In the genomic region with DNA sequence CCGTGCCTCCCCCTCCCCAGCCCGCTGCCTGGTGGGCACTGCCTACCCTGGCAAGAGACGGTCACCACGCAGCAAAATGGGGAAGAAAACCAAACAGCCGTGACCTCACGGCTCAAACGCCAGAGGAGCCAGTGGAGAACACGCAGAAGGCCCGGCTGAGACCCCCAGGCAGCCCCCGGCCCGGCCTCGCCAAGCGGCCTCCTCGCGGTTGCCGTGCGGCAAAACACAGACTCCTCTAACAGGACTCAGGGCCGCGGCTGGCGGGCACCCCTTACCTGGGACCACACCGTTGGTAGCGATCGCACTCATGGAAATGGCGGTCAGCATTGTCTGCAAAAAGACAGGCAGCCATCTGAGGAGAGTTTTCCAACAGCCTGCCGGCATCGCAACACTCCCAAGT, we compare ENCODE assay signal across 28 cellular contexts.
"Had no signal": no experiment of that assay in that cellular context is flagged by ENCODE, and none has a peak within 500 bp of the region (broad histone marks: within the 10 kb centered on the region; RNA-seq: fewer than 3 reads in every experiment).

No MANE protein-coding gene starts in this region.

- H3K4me3 ChIP-seq: stomach, suprapubic skin, testis, thoracic aorta, thyroid gland, tibial artery, tibial nerve, transverse colon, upper lobe of left lung, upper lobe of right lung, uterus, vagina had no signal

- H3K4me1 ChIP-seq: tibial artery, tibial nerve, upper lobe of right lung, uterus had no signal

- ATAC-seq: stimulated activated effector memory CD8-positive, alpha-beta T cell treated with anti-CD3 and anti-CD28 coated beads, Interleukin-12 subunit alpha, Interleukin-12 subunit beta, amount 100 ng/mL, for 72 hours; stimulated activated memory B cell treated with anti-CD40 and anti-IgM and Interleukin-4, amounts not matched to agents 10 μg/mL and 1 μg/mL and 100 μg/mL, for 72 hours; stimulated activated naive B cell treated with anti-CD40 and anti-IgM and Interleukin-4, amounts not matched to agents 10 μg/mL and 1 μg/mL and 100 μg/mL, for 72 hours; stimulated activated naive CD8-positive, alpha-beta T cell treated with anti-CD3 and anti-CD28 coated beads, Interleukin-15, amount 100 ng/mL, for 72 hours; stimulated activated naive CD8-positive, alpha-beta T cell treated with anti-CD3 and anti-CD28 coated beads, Interleukin-15, Interleukin-2, amounts not matched to agents 100 U/mL and 50 U/mL, for 24 hours; upper lobe of right lung had no signal

- H3K9me3 Mint-ChIP-seq: stimulated activated effector memory CD8-positive, alpha-beta T cell treated with anti-CD3 and anti-CD28 coated beads, Interleukin-12 subunit alpha, Interleukin-12 subunit beta, amount 100 ng/mL, for 72 hours; stimulated activated memory B cell treated with anti-CD40 and anti-IgM and Interleukin-4, amounts not matched to agents 10 μg/mL and 1 μg/mL and 100 μg/mL, for 72 hours; stimulated activated naive CD8-positive, alpha-beta T cell treated with anti-CD3 and anti-CD28 coated beads, Interleukin-15, amount 100 ng/mL, for 72 hours; stimulated activated naive CD8-positive, alpha-beta T cell treated with anti-CD3 and anti-CD28 coated beads, Interleukin-15, Interleukin-2, amounts not matched to agents 100 ng/mL and 50 ng/mL, for 24 hours; type B pancreatic cell had no signal

- H3K27ac Mint-ChIP-seq: stimulated activated effector memory CD8-positive, alpha-beta T cell treated with anti-CD3 and anti-CD28 coated beads, Interleukin-12 subunit alpha, Interleukin-12 subunit beta, amount 100 ng/mL, for 72 hours; stimulated activated memory B cell treated with anti-CD40 and anti-IgM and Interleukin-4, amounts not matched to agents 10 μg/mL and 1 μg/mL and 100 μg/mL, for 72 hours; stimulated activated naive B cell treated with anti-CD40 and anti-IgM and Interleukin-4, amounts not matched to agents 10 μg/mL and 1 μg/mL and 100 μg/mL, for 72 hours; stimulated activated naive CD8-positive, alpha-beta T cell treated with anti-CD3 and anti-CD28 coated beads, Interleukin-15, amount 100 ng/mL, for 72 hours; stimulated activated naive CD8-positive, alpha-beta T cell treated with anti-CD3 and anti-CD28 coated beads, Interleukin-15, Interleukin-2, amounts not matched to agents 100 ng/mL and 50 ng/mL, for 24 hours; type B pancreatic cell had no signal

- H3K27me3 ChIP-seq: stomach, suprapubic skin, testis, thyroid gland, tibial artery, tibial nerve, transverse colon, upper lobe of left lung, upper lobe of right lung, uterus, vagina had no signal

- H3K36me3 Mint-ChIP-seq: type B pancreatic cell had no signal

- H3K27ac ChIP-seq: stomach, suprapubic skin, testis, thoracic aorta, thyroid gland, tibial artery, tibial nerve, transverse colon, upper lobe of left lung, upper lobe of right lung, uterus, vagina had no signal

- DNase-seq: stimulated activated CD4-positive, alpha-beta T cell treated with anti-CD3 and anti-CD28 coated beads, Interleukin-2, amount 100 ng/mL, for 48 hours; stimulated activated CD4-positive, alpha-beta T cell treated with anti-CD3 and anti-CD28 coated beads, Interleukin-4, amount 100 ng/mL, for 1 hour; stimulated activated CD4-positive, alpha-beta T cell treated with anti-CD3 and anti-CD28 coated beads, Interleukin-4, amount 100 ng/mL, for 24 hours; stimulated activated CD4-positive, alpha-beta T cell treated with anti-CD3 and anti-CD28 coated beads, Interleukin-4, amount 100 ng/mL, for 4 hours; stimulated activated CD8-positive, alpha-beta memory T cell treated with anti-CD3 and anti-CD28 coated beads, Interleukin-4, amount 100 ng/mL, for 48 hours; stimulated activated naive B cell treated with anti-CD40 and anti-IgM and Interleukin-4, amounts not matched to agents 10 μg/mL and 1 μg/mL and 100 μg/mL, for 72 hours; stimulated activated naive CD4-positive, alpha-beta T cell; stimulated activated naive CD4-positive, alpha-beta T cell treated with Interleukin-2 at 50 U/mL for 16 hours; stimulated activated naive CD8-positive, alpha-beta T cell treated with anti-CD3 and anti-CD28 coated beads, Interleukin-15, amount 100 ng/mL, for 72 hours; stimulated activated naive CD8-positive, alpha-beta T cell treated with anti-CD3 and anti-CD28 coated beads, Interleukin-15, Interleukin-2, amounts not matched to agents 100 U/mL and 50 U/mL, for 24 hours; stomach; substantia nigra; testis; thyroid gland; tibial artery; transverse colon; trophoblast cell; upper lobe of right lung; uterus had no signal

- H3K36me3 ChIP-seq: uterus had no signal

- H3K9me3 ChIP-seq: stomach, suprapubic skin, testis, thoracic aorta, thyroid gland, tibial artery, tibial nerve, transverse colon, upper lobe of left lung, upper lobe of right lung, uterus, vagina had no signal
